Comparison of ENCODE assay signal across 8 cellular contexts in the genomic region with DNA sequence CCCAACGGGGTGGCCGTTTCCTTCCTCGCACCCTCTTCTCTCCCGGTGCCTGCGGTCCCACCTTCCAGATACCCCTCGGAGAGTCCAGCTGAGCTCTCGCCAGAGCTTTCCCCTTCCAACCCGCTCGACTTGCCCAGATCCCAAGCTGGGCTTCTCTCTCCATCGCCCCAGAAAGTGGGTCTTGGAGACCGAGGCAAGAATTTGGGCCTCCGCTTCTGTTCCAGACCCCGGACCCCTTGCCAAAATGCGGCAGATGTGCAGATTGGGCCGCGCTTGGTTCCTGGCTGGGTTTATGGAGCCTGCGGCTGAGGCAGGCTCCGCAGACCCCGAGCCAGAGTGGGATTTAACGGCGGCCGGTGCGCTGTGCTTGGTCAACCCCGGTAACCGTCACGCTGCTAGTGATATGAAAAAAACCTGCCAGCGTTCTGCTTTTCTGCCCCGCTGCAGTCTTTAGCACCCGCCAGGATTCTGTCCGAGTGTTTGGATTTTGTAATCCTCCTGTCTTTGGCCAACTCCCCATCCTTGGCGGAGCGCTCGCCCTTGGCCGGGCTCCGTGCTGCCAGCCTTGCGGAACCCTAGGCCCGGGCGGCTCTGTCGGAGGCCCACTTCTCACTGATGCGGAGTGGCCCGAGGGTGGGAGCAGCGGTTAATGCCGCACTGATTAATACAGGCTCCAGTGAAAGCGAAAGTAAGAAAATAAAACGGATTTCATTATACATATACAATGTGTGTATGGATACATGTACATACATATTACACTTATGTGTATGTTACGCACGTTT.
DNase-seq lines count a peak whose midpoint lies in the region; ATAC-seq and TF ChIP-seq lines count a peak whose summit lies in the region.

No MANE protein-coding gene starts in this region.

- H3K4me3 ChIP-seq in AG09309 (ENCODE audit: control insufficient read depth, low read depth, low read length) (peak overlapping the region; percentile 96), epithelial cell of esophagus (ENCODE audit: low read length) (peak overlapping the region; percentile 44), mucosa of rectum (ENCODE audit: low read length in 2 of 2) (peak overlapping the region; percentile 75 to 81)

- ATAC-seq in GM19463 (IDR thresholded peaks at IDR 0.05; ENCODE audit: unreplicated experiment) = peak; percentile 5
- ATAC-seq in stimulated activated naive CD8-positive, alpha-beta T cell treated with anti-CD3 and anti-CD28 coated beads, Interleukin-15, Interleukin-2, amounts not matched to agents 100 U/mL and 50 U/mL, for 24 hours = peak; percentile 76
- ATAC-seq in HG03095 (IDR thresholded peaks at IDR 0.05; ENCODE audit: unreplicated experiment) = no peak

- peaks cover 0 to 2% of the 10 kb centered on the region in 2 donors for H3K4me1 ChIP-seq in mucosa of rectum (ENCODE audit: control insufficient read depth in 2 of 2, insufficient read depth in 2 of 2, low read length in 2 of 2)

- TF ChIP-seq CTCF in AG09309 (IDR thresholded peaks at IDR 0.05; ENCODE audit: control insufficient read depth, insufficient read depth, low read depth, low read length, missing control alignments) = no peak
- TF ChIP-seq CTCF in epithelial cell of esophagus (IDR thresholded peaks at IDR 0.05; ENCODE audit: insufficient read depth, low read depth, low read length, missing control alignments) = no peak

- peak overlapping the region; percentile 91 to 92 for H3K27ac ChIP-seq in mucosa of rectum (ENCODE audit: low read depth in 2 of 2, low read length in 2 of 2)

- DNase-seq in AG09309 (ENCODE audit: low read depth) (peak; percentile 33), NCI-H2107 treated with DMSO at 0.1 percent for 48 hours (lab: John Stamatoyannopoulos, UW; ENCODE audit: unreplicated experiment) (peak; percentile 70), activated T-cell treated with anti-CD3 and anti-CD28 coated beads for 1 hour (ENCODE audit: low read depth) (peak; percentile 6), epithelial cell of esophagus (ENCODE audit: low read depth) (peak; percentile 12)
- DNase-seq in stimulated activated naive CD8-positive, alpha-beta T cell treated with anti-CD3 and anti-CD28 coated beads, Interleukin-15, Interleukin-2, amounts not matched to agents 100 U/mL and 50 U/mL, for 24 hours = peak; percentile 66

- H3K27me3 ChIP-seq in mucosa of rectum (ENCODE audit: control insufficient read depth in 2 of 2, insufficient read depth in 2 of 2, low read length in 2 of 2) = peaks cover 0 to 9% of the 10 kb centered on the region in 2 donors

- H3K9ac ChIP-seq in mucosa of rectum (ENCODE audit: low read depth in 1 of 2, low read length in 2 of 2) = peak overlapping the region; percentile 79 to 83

- H3K36me3 ChIP-seq in mucosa of rectum (ENCODE audit: control insufficient read depth in 2 of 2, insufficient read depth in 2 of 2, low read length in 2 of 2) = no peaks in the 10 kb centered on the region

- H3K9me3 ChIP-seq in mucosa of rectum (ENCODE audit: control insufficient read depth in 2 of 2, low read length in 2 of 2) = no peaks in the 10 kb centered on the region

Comparison
In these comparisons a context has a peak if more than half of its experiments do, and no peak if none do; other contexts are left out.
1. DNase-seq: peak in every context shown above with its lines; median percentile 70 in NCI-H2107 treated with DMSO at 0.1 percent for 48 hours; 66 in stimulated activated naive CD8-positive, alpha-beta T cell treated with anti-CD3 and anti-CD28 coated beads, Interleukin-15, Interleukin-2, amounts not matched to agents 100 U/mL and 50 U/mL, for 24 hours; 33 in AG09309; 12 in epithelial cell of esophagus; 6 in activated T-cell treated with anti-CD3 and anti-CD28 coated beads for 1 hour.
2. H3K4me3 ChIP-seq: peak in every context shown above with its lines; median percentile 96 in AG09309; 78 in mucosa of rectum; 44 in epithelial cell of esophagus.